ENCODE assay signal across 3 cellular contexts in genomic region chr1:35932941-35933340, GRCh38.
TF ChIP-seq lines count a peak whose summit lies in the region.

No MANE protein-coding gene starts in this region.

TF ChIP-seq in SK-N-SH, 30 proteins besides CTCF, POLR2A, EP300 and RAD21:
- TF ChIP-seq TAF1 (IDR thresholded peaks at IDR 0.05; ENCODE audit: borderline replicate concordance, low read depth, low read length), result no peak
- no peak for TF ChIP-seq PBX3 (IDR thresholded peaks at IDR 0.05)
- no peak for TF ChIP-seq ZBTB33 (IDR thresholded peaks at IDR 0.05; ENCODE audit: borderline replicate concordance, low read depth)
- no peak for TF ChIP-seq CHD2 (IDR thresholded peaks at IDR 0.05; ENCODE audit: low read length, partially characterized antibody)
- no peak for TF ChIP-seq IRF3 (IDR thresholded peaks at IDR 0.05; ENCODE audit: low read depth, low read length)
- no peak for TF ChIP-seq MEF2A (IDR thresholded peaks at IDR 0.05; ENCODE audit: borderline replicate concordance, low read depth)
- no peak for TF ChIP-seq TEAD4 (IDR thresholded peaks at IDR 0.05; ENCODE audit: borderline replicate concordance, insufficient read depth)
- no peak for TF ChIP-seq FOSL2 (IDR thresholded peaks at IDR 0.05; ENCODE audit: borderline replicate concordance, low read depth)

TF ChIP-seq in SK-N-SH treated with all-trans-retinoic acid at 6 μM for 48 hours, 23 proteins besides CTCF, POLR2A, EP300 and RAD21:
- TF ChIP-seq ISL1 (CRISPR knock-in tag; IDR thresholded peaks at IDR 0.05) (no peak), ZFP30 (CRISPR knock-in tag; IDR thresholded peaks at IDR 0.05) (no peak), PPARA (CRISPR knock-in tag; IDR thresholded peaks at IDR 0.05; ENCODE audit: borderline replicate concordance) (no peak), GLIS3 (CRISPR knock-in tag; IDR thresholded peaks at IDR 0.05) (no peak), ARNTL (CRISPR knock-in tag; IDR thresholded peaks at IDR 0.05; ENCODE audit: borderline replicate concordance, low read depth) (no peak), ESRRG (CRISPR knock-in tag; IDR thresholded peaks at IDR 0.05) (no peak), RARB (CRISPR knock-in tag; IDR thresholded peaks at IDR 0.05) (no peak), POU6F1 (CRISPR knock-in tag; IDR thresholded peaks at IDR 0.05; ENCODE audit: borderline replicate concordance, low read depth) (no peak), OSR1 (CRISPR knock-in tag; IDR thresholded peaks at IDR 0.05) (no peak), PATZ1 (CRISPR knock-in tag; IDR thresholded peaks at IDR 0.05; ENCODE audit: borderline replicate concordance) (no peak), CREB5 (CRISPR knock-in tag; IDR thresholded peaks at IDR 0.05; ENCODE audit: low read depth) (no peak), ZNF70 (CRISPR knock-in tag; IDR thresholded peaks at IDR 0.05) (no peak), ZFP3 (CRISPR knock-in tag; IDR thresholded peaks at IDR 0.05) (no peak), TCF4 (CRISPR knock-in tag; IDR thresholded peaks at IDR 0.05; ENCODE audit: borderline replicate concordance) (no peak), ZNF565 (CRISPR knock-in tag; conservative IDR thresholded peaks at IDR 0.05; ENCODE audit: low read depth) (no peak), CSDC2 (CRISPR knock-in tag; IDR thresholded peaks at IDR 0.05) (no peak), CSRNP3 (CRISPR knock-in tag; IDR thresholded peaks at IDR 0.05) (no peak), BACH2 (CRISPR knock-in tag; IDR thresholded peaks at IDR 0.05; ENCODE audit: borderline replicate concordance) (no peak), ZC3H10 (CRISPR knock-in tag; IDR thresholded peaks at IDR 0.05) (no peak), SNAI2 (CRISPR knock-in tag; IDR thresholded peaks at IDR 0.05) (no peak)

TF ChIP-seq in IMR-90, 13 proteins besides CTCF, POLR2A, EP300 and RAD21:
- TF ChIP-seq ELK1 (IDR thresholded peaks at IDR 0.05; ENCODE audit: borderline replicate concordance, low read depth, low read length), result no peak
- no peak for TF ChIP-seq CHD1 (IDR thresholded peaks at IDR 0.05; ENCODE audit: low read depth, low read length)
- no peak for TF ChIP-seq RCOR1 (IDR thresholded peaks at IDR 0.05; ENCODE audit: insufficient replicate concordance, low read length)
- no peak for TF ChIP-seq SMC3 (IDR thresholded peaks at IDR 0.05; ENCODE audit: low read depth, low read length)
- no peak for TF ChIP-seq NFE2L2 (IDR thresholded peaks at IDR 0.05; ENCODE audit: low read depth, low read length)
- TF ChIP-seq RFX5 (IDR thresholded peaks at IDR 0.05; ENCODE audit: low read depth, low read length), result no peak
- TF ChIP-seq FOS (IDR thresholded peaks at IDR 0.05; ENCODE audit: low read depth, low read length), result no peak
- no peak for TF ChIP-seq USF2 (IDR thresholded peaks at IDR 0.05; ENCODE audit: low read depth, low read length)
- no peak for TF ChIP-seq MAZ (IDR thresholded peaks at IDR 0.05; ENCODE audit: borderline replicate concordance, low read depth, low read length)
- no peak for TF ChIP-seq MAFK (IDR thresholded peaks at IDR 0.05; ENCODE audit: low read depth, low read length)
- no peak for TF ChIP-seq BHLHE40 (IDR thresholded peaks at IDR 0.05; ENCODE audit: low read depth, low read length)
- TF ChIP-seq MXI1 (IDR thresholded peaks at IDR 0.05; ENCODE audit: borderline replicate concordance, low read depth, low read length), result no peak
